Comparison of ENCODE assay signal across 16 cellular contexts in genomic region chr12:80636832-80637231, GRCh38.
"Had no signal": no experiment of that assay in that cellular context is flagged by ENCODE, and none has a peak within 500 bp of the region (broad histone marks: within the 10 kb centered on the region; RNA-seq: fewer than 3 reads in every experiment).

No MANE protein-coding gene starts in this region.

- DNase-seq: activated CD4-positive, alpha-beta T cell treated with anti-CD3 and anti-CD28 coated beads, Interleukin-2, amount 50 U/mL, for 48 hours; activated gamma-delta T cell treated with Interleukin-2 at 50 U/mL for 16 hours; activated T-cell treated with anti-CD3 and anti-CD28 coated beads for 4 hours; endodermal cell; foreskin melanocyte; head of caudate nucleus; kidney; mammary epithelial cell; right cardiac atrium; stimulated activated CD4-positive, alpha-beta T cell treated with anti-CD3 and anti-CD28 coated beads, Interleukin-4, amount 100 ng/mL, for 4 hours; SW 1271; T-helper 2 cell; testis; upper lobe of left lung had no signal

- H3K27ac ChIP-seq: epithelial cell of prostate, prostate gland, testis, upper lobe of left lung had no signal
